In genomic region chr11:66546368-66546965, GRCh38 we compare ENCODE assay signal across 8 cellular contexts. TPM values are rescaled to one million over a fixed set of nuclear protein-coding genes. Genes with fewer than 3 reads are reported as not detected.
DNase-seq lines count a peak whose midpoint lies in the region; TF ChIP-seq lines count a peak whose summit lies in the region.

ACTN3 (plus strand) TSS chr11:66546903; CDS start chr11:66546938, 35 bp downstream.

- peaks cover 57% of the 10 kb centered on the region for H3K4me1 Mint-ChIP-seq in nephron

- H3K36me3 Mint-ChIP-seq in nephron (ENCODE audit: low read depth): peaks cover 9% of the 10 kb centered on the region

- WGBS in esophagus, 2 donors: 2% methylated on average over 37 of the region's 37 CpGs

- no peaks in the 10 kb centered on the region for H3K9me3 Mint-ChIP-seq in nephron

- TF ChIP-seq CTCF in GM12864 (IDR thresholded peaks at IDR 0.05; ENCODE audit: low read depth, low read length, missing control alignments): no peak
- TF ChIP-seq CTCF in RWPE1 (conservative IDR thresholded peaks at IDR 0.05; ENCODE audit: low read depth): no peak
- no peak for TF ChIP-seq CTCF in nephron (IDR thresholded peaks at IDR 0.05; ENCODE audit: unreplicated experiment in 3 of 3)

- POLR2A ChIA-PET in RWPE1 (lab: Yijun Ruan, JAX; ENCODE audit: low non-redundant PET): interaction anchor here (0.7 to 0.9 kb wide), 2 partner anchors 12 to 20 kb away, joined by 3 to 4 read pairs; no protein-coding TSS in a partner anchor

- no peaks in the 10 kb centered on the region for H3K27me3 ChIP-seq in esophagus (ENCODE audit: control insufficient read depth in 1 of 2, insufficient read depth in 2 of 2, low read length in 2 of 2)

- H3K4me3 Mint-ChIP-seq in nephron: peak within 1 kb of the TSS; percentile 81 to 84 (median 82)

- H3K27ac Mint-ChIP-seq in nephron: peak within 1 kb of the TSS; percentile 21 to 34 (median 33)

- H3K27me3 Mint-ChIP-seq in nephron (ENCODE audit: low read depth): peaks cover 4% of the 10 kb centered on the region

- H3K4me1 ChIP-seq in esophagus (ENCODE audit: control insufficient read depth in 2 of 2, insufficient read depth in 2 of 2, low read length in 1 of 2): peaks cover 0 to 7% of the 10 kb centered on the region in 2 donors

- no peaks in the 10 kb centered on the region for H3K9me3 ChIP-seq in esophagus (ENCODE audit: control insufficient read depth in 2 of 2, insufficient read depth in 1 of 2, low read depth in 1 of 2, low read length in 1 of 2)

- H3K4me3 ChIP-seq in GM12864 (ENCODE audit: low read depth, low read length) (peak within 1 kb of the TSS; percentile 89), esophagus (ENCODE audit: low read depth in 1 of 2, low read length in 2 of 2) (peak within 1 kb of the TSS; percentile 59 to 87)

- peak within 1 kb of the TSS; percentile 66 for H3K27ac ChIP-seq in RWPE1
- peak within 1 kb of the TSS; percentile 72 to 75 for H3K27ac ChIP-seq in esophagus (ENCODE audit: low read depth in 2 of 2, low read length in 1 of 2)

- H3K36me3 ChIP-seq in esophagus (ENCODE audit: control insufficient read depth in 2 of 2, insufficient read depth in 2 of 2, low read length in 1 of 2): peaks cover 6 to 16% of the 10 kb centered on the region in 2 donors

- DNase-seq in GM12864 (ENCODE audit: low read depth) (no peak), RWPE1 (ENCODE audit: low spot score) (no peak), COLO829 (ENCODE audit: low spot score) (no peak), SIG-M5 treated with dmso at 0.1 percent for 504 hours (lab: John Stamatoyannopoulos, UW; ENCODE audit: unreplicated experiment) (no peak), NK-92 (lab: John Stamatoyannopoulos, UW; ENCODE audit: unreplicated experiment) (no peak), NCI-H1417 (lab: John Stamatoyannopoulos, UW) (no peak)

- CTCF ChIA-PET in RWPE1 (lab: Yijun Ruan, JAX): interaction anchor here (0.5 to 1.0 kb wide), 4 partner anchors 27 to 1962 kb away, joined by 3 to 6 read pairs (median 4); partner anchors contain the start of genes CCDC87 and CCS

RNA-seq across cellular contexts. Expression of gene ACTN3, which starts in this region (rescaled TPM):
- under 1 TPM; 0.02 TPM for polyA plus RNA-seq in esophagus
